7 cellular contexts compared by ENCODE assay signal in the genomic region with DNA sequence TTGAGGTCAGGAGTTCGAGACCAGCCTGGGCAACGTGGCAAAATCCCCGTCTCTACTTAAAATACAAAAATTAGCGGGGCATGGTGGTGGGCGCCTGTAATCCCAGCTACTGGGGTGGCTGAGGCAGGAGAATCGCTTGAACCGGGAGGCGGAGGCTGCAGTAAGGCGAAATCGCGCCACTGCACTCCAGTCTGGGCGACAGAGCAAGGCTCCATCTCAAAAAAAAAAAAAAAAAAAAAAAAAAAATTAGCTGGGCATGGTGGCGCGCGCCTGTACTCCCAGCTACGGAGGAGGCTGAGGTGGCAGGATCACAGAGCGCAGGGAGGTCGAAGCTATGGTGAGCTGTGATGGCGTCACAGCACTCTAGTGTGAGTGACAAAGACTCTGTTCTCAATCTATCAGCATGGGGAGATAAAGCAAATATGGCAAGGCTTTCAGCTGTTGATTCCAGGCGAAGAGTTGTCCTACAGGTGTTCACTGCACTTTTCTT. TPM values are rescaled to one million over a fixed set of nuclear protein-coding genes. Genes with fewer than 3 reads are reported as not detected.
DNase-seq lines count a peak whose midpoint lies in the region; ATAC-seq and TF ChIP-seq lines count a peak whose summit lies in the region.
"Not testable (repeated sequence)": the region's sequence is repeated elsewhere in the genome, so short reads cannot be mapped to it uniquely, and the experiment has no call there.

No MANE protein-coding gene starts in this region.

- H3K27ac ChIP-seq in Karpas-422 (ENCODE audit: low read length), result peak overlapping the region; percentile 67; the same call in 1 of the 2 replicates
- not testable (repeated sequence) for H3K27ac ChIP-seq in SJCRH30; iPS-20b (ENCODE audit: low read length)
- H3K27ac ChIP-seq in neutrophil, result peak overlapping the region; percentile 47

- not testable (repeated sequence) for H3K27me3 ChIP-seq in Karpas-422 (ENCODE audit: low read length); SJCRH30; iPS-20b (ENCODE audit: insufficient read depth, low read length); neutrophil

- H2AFZ ChIP-seq in Karpas-422 (ENCODE audit: low read length), result not testable (repeated sequence)

- H3K4me3 Mint-ChIP-seq in activated T-helper 17 cell treated with anti-CD3 and anti-CD28 coated beads, Interleukin-2, amount 50 U/mL, for 72 hours, result peak overlapping the region; percentile 100
- H3K4me3 Mint-ChIP-seq in effector memory CD8-positive, alpha-beta T cell, result peak overlapping the region; percentile 99 to 100

- peaks cover 85% of the 10 kb centered on the region for H3K79me2 ChIP-seq in Karpas-422 (ENCODE audit: low read length)

- H3K36me3 Mint-ChIP-seq in activated T-helper 17 cell treated with anti-CD3 and anti-CD28 coated beads, Interleukin-2, amount 50 U/mL, for 72 hours (ENCODE audit: low read depth), result peaks cover 63% of the 10 kb centered on the region
- H3K36me3 Mint-ChIP-seq in effector memory CD8-positive, alpha-beta T cell (ENCODE audit: insufficient read depth), result peaks cover 16% of the 10 kb centered on the region

- peak; percentile 3 for DNase-seq in DMS53 (lab: John Stamatoyannopoulos, UW)
- DNase-seq in Karpas-422; effector memory CD8-positive, alpha-beta T cell: not testable (repeated sequence)
- peak in 1 of 2 experiments; percentile 15 for DNase-seq in SJCRH30

- peak overlapping the region; percentile 100 for H3K27ac Mint-ChIP-seq in activated T-helper 17 cell treated with anti-CD3 and anti-CD28 coated beads, Interleukin-2, amount 50 U/mL, for 72 hours
- H3K27ac Mint-ChIP-seq in effector memory CD8-positive, alpha-beta T cell, result peak overlapping the region; percentile 45 to 83

- not testable (repeated sequence) for H3K9me3 Mint-ChIP-seq in activated T-helper 17 cell treated with anti-CD3 and anti-CD28 coated beads, Interleukin-2, amount 50 U/mL, for 72 hours; effector memory CD8-positive, alpha-beta T cell

- not testable (repeated sequence) for H3K9me2 ChIP-seq in Karpas-422 (replicated peaks; ENCODE audit: insufficient read depth, low read length)

- not testable (repeated sequence) for H3K9me3 ChIP-seq in Karpas-422 (ENCODE audit: low read length); SJCRH30 (replicated peaks); iPS-20b (ENCODE audit: insufficient read depth, low read depth, low read length); neutrophil

- TF ChIP-seq CTCF in neutrophil (IDR thresholded peaks at IDR 0.05), result not testable (repeated sequence)

- H3K36me3 ChIP-seq in Karpas-422 (ENCODE audit: insufficient read depth, low read length) (peaks cover 27% of the 10 kb centered on the region), SJCRH30 (peaks cover 15% of the 10 kb centered on the region; the same call in 1 of the 2 replicates)
- not testable (repeated sequence) for H3K36me3 ChIP-seq in iPS-20b (ENCODE audit: insufficient read depth, low read depth, low read length); neutrophil

- H4K20me1 ChIP-seq in Karpas-422 (ENCODE audit: insufficient read depth, low read depth, low read length), result peaks cover 10% of the 10 kb centered on the region; the same call in 1 of the 2 replicates

- ATAC-seq in activated T-helper 17 cell treated with anti-CD3 and anti-CD28 coated beads, Interleukin-2, amount 50 U/mL, for 72 hours (replicated peaks); effector memory CD8-positive, alpha-beta T cell (replicated peaks): not testable (repeated sequence)

- peak overlapping the region; percentile 84 for H3K4me2 ChIP-seq in Karpas-422 (ENCODE audit: low read depth, low read length, poor library complexity, severe bottlenecking)

- H3K4me1 Mint-ChIP-seq in activated T-helper 17 cell treated with anti-CD3 and anti-CD28 coated beads, Interleukin-2, amount 50 U/mL, for 72 hours, result peaks cover 36% of the 10 kb centered on the region
- H3K4me1 Mint-ChIP-seq in effector memory CD8-positive, alpha-beta T cell (ENCODE audit: low read depth in 2 of 2), result peaks cover 44 to 67% of the 10 kb centered on the region in 2 donors

- H3K4me1 ChIP-seq in Karpas-422 (ENCODE audit: low read length) (peaks cover 30% of the 10 kb centered on the region), SJCRH30 (peaks cover 11% of the 10 kb centered on the region), iPS-20b (ENCODE audit: insufficient read depth, low read length) (peaks cover 25% of the 10 kb centered on the region; the same call in 1 of the 2 replicates), neutrophil (ENCODE audit: control insufficient read depth in 1 of 2, insufficient read depth in 1 of 2, low read depth in 1 of 2, low read length in 1 of 2) (peaks cover 26 to 34% of the 10 kb centered on the region in 2 experiments)

- H3K4me3 ChIP-seq in Karpas-422 (ENCODE audit: low read length) (peak overlapping the region; percentile 78), SJCRH30 (peak overlapping the region; percentile 85), iPS-20b (ENCODE audit: low read length) (peak overlapping the region; percentile 77)
- not testable (repeated sequence) for H3K4me3 ChIP-seq in neutrophil (ENCODE audit: low read depth in 1 of 2, low read length in 1 of 2)

- H3K27me3 Mint-ChIP-seq in activated T-helper 17 cell treated with anti-CD3 and anti-CD28 coated beads, Interleukin-2, amount 50 U/mL, for 72 hours; effector memory CD8-positive, alpha-beta T cell: not testable (repeated sequence)

- H3K9ac ChIP-seq in Karpas-422 (ENCODE audit: low read length), result not testable (repeated sequence)
- H3K9ac ChIP-seq in iPS-20b (ENCODE audit: low read depth, low read length), result peak overlapping the region; percentile 90; the same call in 1 of the 2 replicates

RNA-seq across cellular contexts. Expression of a gene that starts 1.9 kb away (rescaled TPM):
- 45.5 and 55.6 TPM in 2 replicates for total RNA-seq in Karpas-422 (2014; rRNA removed; shearing (Covaris generic); ENCODE audit: low replicate concordance)
- total RNA-seq in SJCRH30 (2014; rRNA removed; shearing (Covaris generic)), result 42.7 and 56.1 TPM in 2 replicates
- 10 to 100 TPM; 20.6 to 28.4 TPM for total RNA-seq in activated T-helper 17 cell treated with anti-CD3 and anti-CD28 coated beads, Interleukin-2, amount 50 U/mL, for 72 hours
